8 cellular contexts compared by ENCODE assay signal in genomic region chr3:5188419-5189405, GRCh38. TPM values are rescaled to one million over a fixed set of nuclear protein-coding genes. Genes with fewer than 3 reads are reported as not detected.
DNase-seq lines count a peak whose midpoint lies in the region; ATAC-seq and TF ChIP-seq lines count a peak whose summit lies in the region.

No MANE protein-coding gene starts in this region.

- H3K27me3 ChIP-seq in WERI-Rb-1 (ENCODE audit: insufficient read depth, low read depth, severe bottlenecking), result no peaks in the 10 kb centered on the region
- no peaks in the 10 kb centered on the region for H3K27me3 ChIP-seq in colonic mucosa

- 19 to 23% methylated on average over 20 to 23 of the region's 28 CpGs for WGBS in mesodermal cell (ENCODE audit: insufficient coverage in 2 of 2), 2 experiments

- peak overlapping the region; percentile 83 for H3K27ac ChIP-seq in KOPT-K1 (ENCODE audit: low read depth, low read length, poor library complexity, severe bottlenecking)
- peak overlapping the region; percentile 87 for H3K27ac ChIP-seq in WERI-Rb-1
- peak overlapping the region; percentile 99 for H3K27ac ChIP-seq in colonic mucosa
- no peak overlapping the region for H3K27ac ChIP-seq in mesodermal cell (ENCODE audit: low read depth, low read length, severe bottlenecking)
- peak overlapping the region; percentile 82 for H3K27ac ChIP-seq in substantia nigra (ENCODE audit: low read depth, low read length, poor library complexity, severe bottlenecking)

- in situ Hi-C loops in G401 (cut with HindIII; ENCODE audit: low sequenced_read_pairs), result no loop called here

- no peak for ATAC-seq in GM18907 (IDR thresholded peaks at IDR 0.05; ENCODE audit: unreplicated experiment)
- ATAC-seq in HG02885 (IDR thresholded peaks at IDR 0.05; ENCODE audit: poor library complexity, unreplicated experiment), result no peak

- H3K4me3 ChIP-seq in WERI-Rb-1 (ENCODE audit: low read depth, low read length) (peak overlapping the region; percentile 86), colonic mucosa (peak overlapping the region; percentile 99), mesodermal cell (ENCODE audit: extremely low read depth, insufficient read depth, low read length, poor library complexity, severe bottlenecking) (peak overlapping the region; percentile 87)

- intact Hi-C loops in colonic mucosa (cut with DNase I), result loop anchor here (5.0 kb wide), 1 partner anchor 66 kb away; the partner anchor contains the start of gene ARL8B

- H3K36me3 ChIP-seq in KOPT-K1 (ENCODE audit: insufficient read depth, low read length), result peaks cover 7% of the 10 kb centered on the region
- peaks cover 6% of the 10 kb centered on the region; the same call in 1 of the 2 replicates for H3K36me3 ChIP-seq in WERI-Rb-1
- H3K36me3 ChIP-seq in colonic mucosa, result no peaks in the 10 kb centered on the region
- H3K36me3 ChIP-seq in mesodermal cell (ENCODE audit: control insufficient read depth, insufficient read depth, low read length), result peaks cover 20% of the 10 kb centered on the region

- no peak for TF ChIP-seq CTCF in WERI-Rb-1 (IDR thresholded peaks at IDR 0.05; ENCODE audit: low read depth, low read length)
- no peak for TF ChIP-seq CTCF in colonic mucosa (IDR thresholded peaks at IDR 0.05)

- DNase-seq in G401 (ENCODE audit: low spot score) (peak; percentile 13), WERI-Rb-1 (no peak), colonic mucosa (peak; percentile 65), substantia nigra (lab: John Stamatoyannopoulos, UW) (peak in 1 of 49 donors; percentile 36)

- H3K9me3 ChIP-seq in KOPT-K1 (ENCODE audit: insufficient read depth, low read length, poor library complexity, severe bottlenecking) (no peaks in the 10 kb centered on the region), WERI-Rb-1 (ENCODE audit: severe bottlenecking) (no peaks in the 10 kb centered on the region), colonic mucosa (no peaks in the 10 kb centered on the region), mesodermal cell (ENCODE audit: control insufficient read depth, low read length) (no peaks in the 10 kb centered on the region)

- peak overlapping the region; percentile 90 to 98 for H3K9ac ChIP-seq in colonic mucosa (ENCODE audit: low read depth in 2 of 2, low read length in 2 of 2)

- H3K4me1 ChIP-seq in colonic mucosa (no peaks in the 10 kb centered on the region), mesodermal cell (ENCODE audit: control insufficient read depth, insufficient read depth, low read length, poor library complexity, severe bottlenecking) (peaks cover 18% of the 10 kb centered on the region)

RNA-seq across cellular contexts. Expression of gene EDEM1, which starts 1.2 kb away (rescaled TPM):
- 10.4 and 12.6 TPM in 2 replicates for total RNA-seq in G401 (2014; rRNA removed; shearing (Covaris generic))
- 10 to 100 TPM; 38.9 to 49.7 TPM for total RNA-seq in colonic mucosa
- 16.3 TPM for polyA plus RNA-seq in mesodermal cell (2013, experiment 1 of 2)
- 16.2 TPM for polyA plus RNA-seq in mesodermal cell (2013, experiment 2 of 2)
